In genomic region chr7:112777406-112777805, GRCh38 we compare ENCODE assay signal across 2 cellular contexts.
TF ChIP-seq lines count a peak whose summit lies in the region.

No MANE protein-coding gene starts in this region.

TF ChIP-seq in HepG2, 621 proteins besides CTCF, POLR2A, EP300 and RAD21 (continues in another document):
- TF ChIP-seq, protein P1, sequence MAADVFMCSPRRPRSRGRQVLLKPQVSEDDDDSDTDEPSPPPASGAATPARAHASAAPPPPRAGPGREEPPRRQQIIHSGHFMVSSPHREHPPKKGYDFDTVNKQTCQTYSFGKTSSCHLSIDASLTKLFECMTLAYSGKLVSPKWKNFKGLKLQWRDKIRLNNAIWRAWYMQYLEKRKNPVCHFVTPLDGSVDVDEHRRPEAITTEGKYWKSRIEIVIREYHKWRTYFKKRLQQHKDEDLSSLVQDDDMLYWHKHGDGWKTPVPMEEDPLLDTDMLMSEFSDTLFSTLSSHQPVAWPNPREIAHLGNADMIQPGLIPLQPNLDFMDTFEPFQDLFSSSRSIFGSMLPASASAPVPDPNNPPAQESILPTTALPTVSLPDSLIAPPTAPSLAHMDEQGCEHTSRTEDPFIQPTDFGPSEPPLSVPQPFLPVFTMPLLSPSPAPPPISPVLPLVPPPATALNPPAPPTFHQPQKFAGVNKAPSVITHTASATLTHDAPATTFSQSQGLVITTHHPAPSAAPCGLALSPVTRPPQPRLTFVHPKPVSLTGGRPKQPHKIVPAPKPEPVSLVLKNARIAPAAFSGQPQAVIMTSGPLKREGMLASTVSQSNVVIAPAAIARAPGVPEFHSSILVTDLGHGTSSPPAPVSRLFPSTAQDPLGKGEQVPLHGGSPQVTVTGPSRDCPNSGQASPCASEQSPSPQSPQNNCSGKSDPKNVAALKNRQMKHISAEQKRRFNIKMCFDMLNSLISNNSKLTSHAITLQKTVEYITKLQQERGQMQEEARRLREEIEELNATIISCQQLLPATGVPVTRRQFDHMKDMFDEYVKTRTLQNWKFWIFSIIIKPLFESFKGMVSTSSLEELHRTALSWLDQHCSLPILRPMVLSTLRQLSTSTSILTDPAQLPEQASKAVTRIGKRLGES (CRISPR knock-in tag; IDR thresholded peaks at IDR 0.05; ENCODE audit: borderline replicate concordance) = no peak
- no peak for TF ChIP-seq ZBTB40 (IDR thresholded peaks at IDR 0.05)
- no peak for TF ChIP-seq ZBTB40 (CRISPR knock-in tag; IDR thresholded peaks at IDR 0.05)
- no peak for TF ChIP-seq ZBTB3 (CRISPR knock-in tag; IDR thresholded peaks at IDR 0.05; ENCODE audit: borderline replicate concordance, low read depth)
- no peak for TF ChIP-seq SP1 (IDR thresholded peaks at IDR 0.05)
- TF ChIP-seq SP1 (CRISPR knock-in tag; IDR thresholded peaks at IDR 0.05) = no peak
- no peak for TF ChIP-seq ZNF256 (CRISPR knock-in tag; conservative IDR thresholded peaks at IDR 0.05)
- no peak for TF ChIP-seq NFKBIZ (CRISPR knock-in tag; IDR thresholded peaks at IDR 0.05)
- TF ChIP-seq BRF2 (CRISPR knock-in tag; IDR thresholded peaks at IDR 0.05) = no peak
- no peak for TF ChIP-seq KDM2A (CRISPR knock-in tag; IDR thresholded peaks at IDR 0.05; ENCODE audit: borderline replicate concordance, low read depth)
- no peak for TF ChIP-seq ZNF619 (CRISPR knock-in tag; IDR thresholded peaks at IDR 0.05)
- no peak for TF ChIP-seq PLRG1 (conservative IDR thresholded peaks at IDR 0.05)
- TF ChIP-seq GFI1 (CRISPR knock-in tag; IDR thresholded peaks at IDR 0.05; ENCODE audit: borderline replicate concordance) = no peak
- no peak for TF ChIP-seq KDM5B (CRISPR knock-in tag; IDR thresholded peaks at IDR 0.05; ENCODE audit: borderline replicate concordance)

TF ChIP-seq in K562, 482 proteins besides CTCF, POLR2A, EP300 and RAD21:
- TF ChIP-seq, protein P2, sequence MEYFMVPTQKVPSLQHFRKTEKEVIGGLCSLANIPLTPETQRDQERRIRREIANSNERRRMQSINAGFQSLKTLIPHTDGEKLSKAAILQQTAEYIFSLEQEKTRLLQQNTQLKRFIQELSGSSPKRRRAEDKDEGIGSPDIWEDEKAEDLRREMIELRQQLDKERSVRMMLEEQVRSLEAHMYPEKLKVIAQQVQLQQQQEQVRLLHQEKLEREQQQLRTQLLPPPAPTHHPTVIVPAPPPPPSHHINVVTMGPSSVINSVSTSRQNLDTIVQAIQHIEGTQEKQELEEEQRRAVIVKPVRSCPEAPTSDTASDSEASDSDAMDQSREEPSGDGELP (CRISPR knock-in tag; IDR thresholded peaks at IDR 0.05; ENCODE audit: borderline replicate concordance) = no peak
- TF ChIP-seq PTRF (tag; IDR thresholded peaks at IDR 0.05) (no peak), CHCHD3 (CRISPR knock-in tag; IDR thresholded peaks at IDR 0.05) (no peak), NFRKB (IDR thresholded peaks at IDR 0.05; ENCODE audit: low read depth) (no peak), SOX6 (IDR thresholded peaks at IDR 0.05) (no peak), ESRRB (CRISPR knock-in tag; IDR thresholded peaks at IDR 0.05; ENCODE audit: borderline replicate concordance) (no peak), BDP1 (IDR thresholded peaks at IDR 0.05; ENCODE audit: insufficient read depth, insufficient read length) (no peak), POLR2AphosphoS5 (IDR thresholded peaks at IDR 0.05; ENCODE audit: control insufficient read depth, insufficient read depth, low read depth, low read length) (no peak)
- TF ChIP-seq, protein P3, sequence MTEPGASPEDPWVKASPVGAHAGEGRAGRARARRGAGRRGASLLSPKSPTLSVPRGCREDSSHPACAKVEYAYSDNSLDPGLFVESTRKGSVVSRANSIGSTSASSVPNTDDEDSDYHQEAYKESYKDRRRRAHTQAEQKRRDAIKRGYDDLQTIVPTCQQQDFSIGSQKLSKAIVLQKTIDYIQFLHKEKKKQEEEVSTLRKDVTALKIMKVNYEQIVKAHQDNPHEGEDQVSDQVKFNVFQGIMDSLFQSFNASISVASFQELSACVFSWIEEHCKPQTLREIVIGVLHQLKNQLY (CRISPR knock-in tag; conservative IDR thresholded peaks at IDR 0.05) = no peak
- TF ChIP-seq, protein P4, sequence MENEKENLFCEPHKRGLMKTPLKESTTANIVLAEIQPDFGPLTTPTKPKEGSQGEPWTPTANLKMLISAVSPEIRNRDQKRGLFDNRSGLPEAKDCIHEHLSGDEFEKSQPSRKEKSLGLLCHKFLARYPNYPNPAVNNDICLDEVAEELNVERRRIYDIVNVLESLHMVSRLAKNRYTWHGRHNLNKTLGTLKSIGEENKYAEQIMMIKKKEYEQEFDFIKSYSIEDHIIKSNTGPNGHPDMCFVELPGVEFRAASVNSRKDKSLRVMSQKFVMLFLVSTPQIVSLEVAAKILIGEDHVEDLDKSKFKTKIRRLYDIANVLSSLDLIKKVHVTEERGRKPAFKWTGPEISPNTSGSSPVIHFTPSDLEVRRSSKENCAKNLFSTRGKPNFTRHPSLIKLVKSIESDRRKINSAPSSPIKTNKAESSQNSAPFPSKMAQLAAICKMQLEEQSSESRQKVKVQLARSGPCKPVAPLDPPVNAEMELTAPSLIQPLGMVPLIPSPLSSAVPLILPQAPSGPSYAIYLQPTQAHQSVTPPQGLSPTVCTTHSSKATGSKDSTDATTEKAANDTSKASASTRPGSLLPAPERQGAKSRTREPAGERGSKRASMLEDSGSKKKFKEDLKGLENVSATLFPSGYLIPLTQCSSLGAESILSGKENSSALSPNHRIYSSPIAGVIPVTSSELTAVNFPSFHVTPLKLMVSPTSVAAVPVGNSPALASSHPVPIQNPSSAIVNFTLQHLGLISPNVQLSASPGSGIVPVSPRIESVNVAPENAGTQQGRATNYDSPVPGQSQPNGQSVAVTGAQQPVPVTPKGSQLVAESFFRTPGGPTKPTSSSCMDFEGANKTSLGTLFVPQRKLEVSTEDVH (IDR thresholded peaks at IDR 0.05; ENCODE audit: low read depth, partially characterized antibody) = no peak
TF ChIP-seq in K562: peak in this region for 0.
